ENCODE assay signal across 1 cellular context in genomic region chr14:69772082-69773017, GRCh38.
TF ChIP-seq lines count a peak whose summit lies in the region.

No MANE protein-coding gene starts in this region.

TF ChIP-seq in GM12878, 131 proteins besides CTCF, POLR2A, EP300 and RAD21:
- TF ChIP-seq POLR2AphosphoS5 (IDR thresholded peaks at IDR 0.05; ENCODE audit: low read length) = peak; percentile 88
- peak; percentile 14 for TF ChIP-seq E2F8 (IDR thresholded peaks at IDR 0.05; ENCODE audit: low read depth, partially characterized antibody)
- TF ChIP-seq NRF1 (conservative IDR thresholded peaks at IDR 0.05; ENCODE audit: low read depth, low read length) = no peak
